Comparison of ENCODE assay signal across 8 cellular contexts in the genomic region with DNA sequence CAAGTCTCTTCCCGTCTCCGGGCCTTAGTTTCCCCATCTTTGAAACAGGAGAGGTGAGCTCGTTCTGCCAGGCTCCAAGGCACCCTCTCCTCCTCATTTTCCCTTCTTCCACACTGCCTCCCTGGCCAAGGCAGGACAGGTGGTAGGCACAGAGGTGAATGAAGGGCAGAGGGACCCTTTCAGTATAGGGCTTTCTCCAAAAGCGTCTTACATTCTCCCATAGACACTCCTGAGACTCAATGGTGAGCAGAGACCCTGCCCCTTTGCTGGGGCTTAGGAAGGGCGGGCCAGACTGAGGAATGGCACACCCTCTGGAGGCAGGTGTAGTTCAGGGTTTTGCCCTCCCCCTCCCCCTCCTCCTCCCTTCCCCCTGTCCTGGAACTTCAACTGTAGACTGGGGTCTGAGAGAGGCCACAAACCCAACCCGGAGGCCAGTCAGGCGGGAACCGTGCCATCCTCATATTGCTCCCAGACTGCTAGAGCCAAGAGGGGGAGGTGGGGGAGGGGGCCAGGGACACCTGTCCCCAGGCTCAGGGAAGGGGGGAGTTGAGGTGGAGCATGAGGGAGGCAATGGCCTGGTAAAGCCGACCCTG. TPM values are rescaled to one million over a fixed set of nuclear protein-coding genes. Genes with fewer than 3 reads are reported as not detected.
DNase-seq lines count a peak whose midpoint lies in the region; ATAC-seq and TF ChIP-seq lines count a peak whose summit lies in the region.

No MANE protein-coding gene starts in this region.

- TF ChIP-seq CTCF in RWPE2 (IDR thresholded peaks at IDR 0.05; ENCODE audit: poor library complexity, severe bottlenecking) (no peak), hepatocyte (IDR thresholded peaks at IDR 0.05; ENCODE audit: poor library complexity) (no peak)

- WGBS in hepatocyte (ENCODE audit: low lambda C conversion rate, missing lambda C conversion rate), result 73% methylated on average over 5 of the region's 9 CpGs

- H2AFZ ChIP-seq in hepatocyte, result no peak overlapping the region

- H3K4me3 ChIP-seq in RWPE2 (ENCODE audit: severe bottlenecking), result peak overlapping the region; percentile 81
- peak overlapping the region; percentile 84 for H3K4me3 ChIP-seq in hepatocyte
- H3K4me3 ChIP-seq in subcutaneous abdominal adipose tissue (ENCODE audit: low read depth in 1 of 5, low read length in 5 of 5), result peak overlapping the region; percentile 84 to 96 (median 94)

- H3K27ac ChIP-seq in RWPE2 (ENCODE audit: poor library complexity, severe bottlenecking) (peak overlapping the region; percentile 94), hepatocyte (no peak overlapping the region), subcutaneous abdominal adipose tissue (ENCODE audit: low read depth, low read length) (peak overlapping the region; percentile 76)

- H3K9me3 ChIP-seq in RWPE2 (ENCODE audit: severe bottlenecking), result no peaks in the 10 kb centered on the region
- no peaks in the 10 kb centered on the region for H3K9me3 ChIP-seq in hepatocyte (ENCODE audit: low read depth)
- no peaks in the 10 kb centered on the region for H3K9me3 ChIP-seq in subcutaneous abdominal adipose tissue (ENCODE audit: control insufficient read depth in 5 of 5, low read length in 5 of 5)

- H3K36me3 ChIP-seq in RWPE2 (ENCODE audit: low read depth) (peaks cover 42% of the 10 kb centered on the region), hepatocyte (replicated peaks; ENCODE audit: insufficient read depth, low read depth) (no peaks in the 10 kb centered on the region), subcutaneous abdominal adipose tissue (ENCODE audit: control insufficient read depth in 5 of 5, insufficient read depth in 5 of 5, low read length in 5 of 5) (peaks cover 0 to 39% (median 33%) of the 10 kb centered on the region in 5 donors)

- H3K4me2 ChIP-seq in hepatocyte, result peak overlapping the region; percentile 95

- peak; percentile 15 for DNase-seq in NCI-H2196 (lab: John Stamatoyannopoulos, UW; ENCODE audit: unreplicated experiment)
- DNase-seq in NCI-H2196 treated with DMSO at 0.1 percent for 48 hours (lab: John Stamatoyannopoulos, UW; ENCODE audit: unreplicated experiment), result no peak
- no peak for DNase-seq in RWPE2 (ENCODE audit: low spot score)
- no peak for DNase-seq in hepatocyte (ENCODE audit: low spot score)
- no peak for DNase-seq in 8988T
- no peak for DNase-seq in central memory CD4-positive, alpha-beta T cell
- no peak for DNase-seq in dedifferentiated amniotic fluid mesenchymal stem cell (ENCODE audit: extremely low spot score)

- no peak; the same call in 2 of the 3 replicates for ATAC-seq in RWPE2 (ENCODE audit: low read depth)

- no peaks in the 10 kb centered on the region for H3K9me2 ChIP-seq in hepatocyte (replicated peaks; ENCODE audit: insufficient read depth)

- H3K4me1 ChIP-seq in RWPE2 (ENCODE audit: insufficient read depth, poor library complexity, severe bottlenecking), result peaks cover 24% of the 10 kb centered on the region
- peaks cover 39% of the 10 kb centered on the region for H3K4me1 ChIP-seq in hepatocyte (ENCODE audit: insufficient read depth)
- peaks cover 5 to 70% (median 56%) of the 10 kb centered on the region in 5 donors for H3K4me1 ChIP-seq in subcutaneous abdominal adipose tissue (ENCODE audit: control insufficient read depth in 5 of 5, insufficient read depth in 5 of 5, low read length in 5 of 5)

- H4K20me1 ChIP-seq in hepatocyte (ENCODE audit: insufficient read depth, poor library complexity, severe bottlenecking), result peaks cover 20% of the 10 kb centered on the region

- H3K27me3 ChIP-seq in RWPE2 (ENCODE audit: insufficient read depth, poor library complexity, severe bottlenecking) (no peaks in the 10 kb centered on the region), hepatocyte (no peaks in the 10 kb centered on the region), subcutaneous abdominal adipose tissue (ENCODE audit: control insufficient read depth in 5 of 5, insufficient read depth in 4 of 5, low read length in 5 of 5) (no peaks in the 10 kb centered on the region)

- H3K9ac ChIP-seq in subcutaneous abdominal adipose tissue (ENCODE audit: low read length in 5 of 5), result peak overlapping the region; percentile 42 to 91 (median 80)

- peaks cover 30% of the 10 kb centered on the region for H3K79me2 ChIP-seq in hepatocyte

RNA-seq across cellular contexts. Expression of a gene that starts 1.9 kb away (rescaled TPM):
- total RNA-seq in hepatocyte, result 16.9 and 20.5 TPM in 2 replicates
- 30.9 and 33.7 TPM in 2 replicates for polyA plus RNA-seq in hepatocyte

RNA-seq across cellular contexts. Expression of a gene that starts 6.8 kb away (rescaled TPM):
- 0.12 and 0.37 TPM in 2 replicates for total RNA-seq in hepatocyte
- polyA plus RNA-seq in hepatocyte, result 4.6 and 5.0 TPM in 2 replicates

RNA-seq across cellular contexts. Expression of a gene that starts 7.5 kb away (rescaled TPM):
- 3.6 and 4.4 TPM in 2 replicates for total RNA-seq in hepatocyte
- 2.0 and 2.6 TPM in 2 replicates for polyA plus RNA-seq in hepatocyte

RNA-seq across cellular contexts. Expression of a gene that starts 15.8 kb away (rescaled TPM):
- total RNA-seq in hepatocyte, result 13.1 and 16.0 TPM in 2 replicates
- 46.3 and 58.7 TPM in 2 replicates for polyA plus RNA-seq in hepatocyte
